In the genomic region with DNA sequence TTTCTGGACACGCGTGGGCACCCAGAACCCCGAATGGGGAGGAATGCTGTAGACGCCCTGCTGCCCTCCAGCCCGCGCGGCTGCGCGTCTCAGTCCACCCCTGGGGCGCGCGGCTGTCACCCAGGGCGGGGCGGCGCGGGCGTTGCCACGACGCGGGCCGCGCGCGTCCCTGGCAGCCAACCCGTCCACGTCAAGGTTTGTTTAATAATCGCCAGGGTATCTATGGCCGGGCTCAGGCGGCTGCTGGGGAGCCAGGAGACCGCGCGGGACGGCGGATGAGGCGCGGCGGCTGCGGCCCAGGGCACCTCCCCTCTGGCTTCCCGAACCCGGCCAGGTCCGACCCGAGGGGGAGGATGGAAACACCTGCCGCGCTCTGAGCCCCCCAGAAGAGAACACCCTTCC, we compare ENCODE assay signal across 8 cellular contexts. TPM values are rescaled to one million over a fixed set of nuclear protein-coding genes. Genes with fewer than 3 reads are reported as not detected.
DNase-seq lines count a peak whose midpoint lies in the region; ATAC-seq and TF ChIP-seq lines count a peak whose summit lies in the region.

Gene SPATA18, plus strand, starts transcription at position 92 of the 402 bp plus-strand sequence. CDS start 401 bp downstream, outside the sequence.

- H3K4me1 ChIP-seq in Caco-2 (0 out of 2 replicates have a peak, but pooled peaks cover 3% of the 10 kb centered on the region), liver (ENCODE audit: control insufficient read depth in 4 of 4, insufficient read depth in 4 of 4, low read length in 3 of 4) (peaks cover 3 to 19% (median 10%) of the 10 kb centered on the region in 4 donors), tibial artery (peaks cover 0 to 6% (median 4%) of the 10 kb centered on the region in 4 donors)

- H3K27me3 ChIP-seq in Caco-2 (replicated peaks; ENCODE audit: control insufficient read depth, insufficient read depth, low read length) (no peaks in the 10 kb centered on the region), liver (ENCODE audit: control insufficient read depth in 4 of 4, insufficient read depth in 4 of 4, low read length in 3 of 4) (no peaks in the 10 kb centered on the region), tibial artery (peaks cover 0 to 36% of the 10 kb centered on the region in 2 donors)

- no peak within 1 kb of the TSS for H3K27ac Mint-ChIP-seq in Caco-2 (ENCODE audit: unreplicated experiment)

- TF ChIP-seq RAD21 in liver (IDR thresholded peaks at IDR 0.05), result no peak

- peak within 1 kb of the TSS; percentile 64 for H3K4me3 Mint-ChIP-seq in Caco-2 (ENCODE audit: unreplicated experiment)

- no peaks in the 10 kb centered on the region for H3K4me1 Mint-ChIP-seq in Caco-2 (ENCODE audit: low read depth, unreplicated experiment)

- 4% methylated on average over 44 of the region's 44 CpGs for WGBS in liver

- DNase-seq in Caco-2, result peak in 1 of 2 experiments; percentile 1
- DNase-seq in HK-2 (ENCODE audit: unreplicated experiment), result peak; percentile 17
- peak; percentile 17 for DNase-seq in dedifferentiated amniotic fluid mesenchymal stem cell (ENCODE audit: extremely low spot score)
- no peak for DNase-seq in tibial artery

- H3K4me3 ChIP-seq in Caco-2 (ENCODE audit: low read depth, low read length) (peak within 1 kb of the TSS; percentile 37), liver (ENCODE audit: low read depth in 1 of 3, low read length in 3 of 3) (peak within 1 kb of the TSS; percentile 50 to 62 (median 60)), tibial artery (peak within 1 kb of the TSS; percentile 53 to 59)

- H3K9ac ChIP-seq in liver (ENCODE audit: low read depth in 1 of 2, low read length in 2 of 2), result no peak within 1 kb of the TSS

- intact Hi-C loops in Caco-2 (cut with micrococcal nuclease; ENCODE audit: unreplicated experiment), result no loop called here
- intact Hi-C loops in tibial artery (cut with DNase I; ENCODE audit: low total_unique reads), result no loop called here

- no TSS peak for BruUV-seq in Caco-2 (replicated peaks; lab: Mats Ljungman, UMichigan)

- TF ChIP-seq CTCF in Caco-2 (IDR thresholded peaks at IDR 0.05; ENCODE audit: insufficient read depth in 1 of 2, low read depth in 1 of 2, low read length in 1 of 2, severe bottlenecking in 1 of 2, unreplicated experiment in 1 of 2) (no peak), liver (IDR thresholded peaks at IDR 0.05; ENCODE audit: low read depth, low read length, missing input control) (no peak), tibial artery (IDR thresholded peaks at IDR 0.05) (no peak)

- CTCF ChIA-PET in Caco-2 (lab: Charles Lee), result no interaction called here

- H3K9me3 Mint-ChIP-seq in Caco-2 (ENCODE audit: unreplicated experiment), result no peaks in the 10 kb centered on the region

- H3K27me3 Mint-ChIP-seq in Caco-2 (ENCODE audit: insufficient read depth, unreplicated experiment), result peaks cover 17% of the 10 kb centered on the region

- POLR2A ChIA-PET in Caco-2 (lab: Charles Lee), result no interaction called here

- H3K36me3 Mint-ChIP-seq in Caco-2 (ENCODE audit: insufficient read depth, unreplicated experiment), result no peaks in the 10 kb centered on the region

- H3K27ac ChIP-seq in liver (ENCODE audit: low read depth in 1 of 2, low read length in 2 of 2), result peak within 1 kb of the TSS; percentile 62 to 72
- peak within 1 kb of the TSS; percentile 69 for H3K27ac ChIP-seq in tibial artery

- ATAC-seq in GM19452 (IDR thresholded peaks at IDR 0.05; ENCODE audit: unreplicated experiment) (peak; percentile 45), GM21737 (IDR thresholded peaks at IDR 0.05; ENCODE audit: unreplicated experiment) (no peak), HG03469 (IDR thresholded peaks at IDR 0.05; ENCODE audit: unreplicated experiment) (no peak)

- H3K36me3 ChIP-seq in Caco-2 (ENCODE audit: control insufficient read depth, insufficient read depth, low read length), result no peaks in the 10 kb centered on the region
- H3K36me3 ChIP-seq in liver (ENCODE audit: control insufficient read depth in 4 of 4, insufficient read depth in 3 of 4, low read depth in 1 of 4, low read length in 3 of 4), result no peaks in the 10 kb centered on the region
- H3K36me3 ChIP-seq in tibial artery, result no peaks in the 10 kb centered on the region

- H3K9me3 ChIP-seq in Caco-2 (no peaks in the 10 kb centered on the region), liver (ENCODE audit: control insufficient read depth in 4 of 4, low read length in 3 of 4) (no peaks in the 10 kb centered on the region), tibial artery (peaks cover 0 to 9% (median 0%) of the 10 kb centered on the region in 3 donors)

TF ChIP-seq in liver, 16 proteins besides CTCF, POLR2A, EP300 and RAD21:
- TF ChIP-seq FOXA2 (IDR thresholded peaks at IDR 0.05) (no peak), JUND (IDR thresholded peaks at IDR 0.05) (no peak), HNF4G (IDR thresholded peaks at IDR 0.05) (no peak), SP1 (IDR thresholded peaks at IDR 0.05) (no peak), MAX (IDR thresholded peaks at IDR 0.05) (no peak), TAF1 (conservative IDR thresholded peaks at IDR 0.05) (no peak), EGR1 (IDR thresholded peaks at IDR 0.05; ENCODE audit: low read depth in 2 of 2) (no peak), REST (IDR thresholded peaks at IDR 0.05) (no peak), RXRA (IDR thresholded peaks at IDR 0.05) (no peak), GABPA (IDR thresholded peaks at IDR 0.05 in 1 of 2, conservative IDR thresholded peaks at IDR 0.05 in 1 of 2) (no peak), NR2F2 (IDR thresholded peaks at IDR 0.05) (no peak), HNF4A (conservative IDR thresholded peaks at IDR 0.05) (no peak), FOXA1 (IDR thresholded peaks at IDR 0.05) (no peak), YY1 (IDR thresholded peaks at IDR 0.05) (no peak)
- TF ChIP-seq, protein P1, sequence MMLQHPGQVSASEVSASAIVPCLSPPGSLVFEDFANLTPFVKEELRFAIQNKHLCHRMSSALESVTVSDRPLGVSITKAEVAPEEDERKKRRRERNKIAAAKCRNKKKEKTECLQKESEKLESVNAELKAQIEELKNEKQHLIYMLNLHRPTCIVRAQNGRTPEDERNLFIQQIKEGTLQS (IDR thresholded peaks at IDR 0.05), result no peak
- TF ChIP-seq, protein P2, sequence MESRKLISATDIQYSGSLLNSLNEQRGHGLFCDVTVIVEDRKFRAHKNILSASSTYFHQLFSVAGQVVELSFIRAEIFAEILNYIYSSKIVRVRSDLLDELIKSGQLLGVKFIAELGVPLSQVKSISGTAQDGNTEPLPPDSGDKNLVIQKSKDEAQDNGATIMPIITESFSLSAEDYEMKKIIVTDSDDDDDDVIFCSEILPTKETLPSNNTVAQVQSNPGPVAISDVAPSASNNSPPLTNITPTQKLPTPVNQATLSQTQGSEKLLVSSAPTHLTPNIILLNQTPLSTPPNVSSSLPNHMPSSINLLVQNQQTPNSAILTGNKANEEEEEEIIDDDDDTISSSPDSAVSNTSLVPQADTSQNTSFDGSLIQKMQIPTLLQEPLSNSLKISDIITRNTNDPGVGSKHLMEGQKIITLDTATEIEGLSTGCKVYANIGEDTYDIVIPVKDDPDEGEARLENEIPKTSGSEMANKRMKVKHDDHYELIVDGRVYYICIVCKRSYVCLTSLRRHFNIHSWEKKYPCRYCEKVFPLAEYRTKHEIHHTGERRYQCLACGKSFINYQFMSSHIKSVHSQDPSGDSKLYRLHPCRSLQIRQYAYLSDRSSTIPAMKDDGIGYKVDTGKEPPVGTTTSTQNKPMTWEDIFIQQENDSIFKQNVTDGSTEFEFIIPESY (IDR thresholded peaks at IDR 0.05), result no peak

RNA-seq across cellular contexts. Expression of gene SPATA18, which starts in this region (rescaled TPM):
- total RNA-seq in Caco-2 (2022) (not detected in 2 replicates), liver (1 to 10 TPM in 1 of 2 donors, under 1 TPM in 1; 0.28 to 1.1 TPM)
- under 1 TPM; 0.03 to 0.52 TPM for polyA plus RNA-seq in liver

Comparison
In these comparisons a context has a peak if more than half of its experiments do, and no peak if none do; other contexts are left out.
1. DNase-seq: peak in HK-2 (single experiment) and dedifferentiated amniotic fluid mesenchymal stem cell (single experiment); none in tibial artery (0 of 2).
2. Peak in every context shown above with its lines, with median percentiles within 50 percentile points of each other: H3K4me3 ChIP-seq.